Comparison of ENCODE assay signal across 10 cellular contexts in the genomic region with DNA sequence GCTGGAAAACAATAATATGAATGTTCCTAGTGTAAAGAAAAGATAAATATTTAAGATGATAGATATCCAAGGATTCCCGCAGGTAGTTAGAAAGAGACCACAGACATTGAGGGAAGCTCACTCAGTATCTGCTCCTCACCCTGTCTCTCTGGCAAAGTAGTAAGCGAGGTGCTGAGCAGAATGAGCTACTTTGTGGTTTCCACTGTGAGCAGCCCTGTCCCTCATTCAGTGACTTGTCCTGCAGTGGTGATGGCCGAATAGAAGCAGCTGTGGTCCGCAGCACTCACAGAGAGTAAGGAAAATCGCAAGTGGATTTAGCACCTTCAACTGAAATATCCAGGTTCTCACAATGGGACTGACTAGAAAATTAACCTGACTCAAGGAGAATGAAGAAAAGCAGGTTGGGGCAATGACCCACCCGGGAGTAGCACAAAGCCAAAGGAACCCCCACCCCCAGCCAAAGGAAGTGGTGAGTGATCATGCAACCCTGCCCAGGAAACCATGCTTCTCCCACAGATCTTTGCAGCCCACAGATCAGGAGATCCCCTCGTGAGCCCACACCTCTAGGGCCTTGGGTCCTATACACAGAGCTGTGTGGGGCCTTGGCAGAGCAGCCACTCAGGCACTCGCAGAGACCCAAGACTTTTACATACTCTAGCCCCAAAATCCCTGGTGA. TPM values are rescaled to one million over a fixed set of nuclear protein-coding genes. Genes with fewer than 3 reads are reported as not detected.
DNase-seq lines count a peak whose midpoint lies in the region; ATAC-seq, FAIRE-seq and TF ChIP-seq lines count a peak whose summit lies in the region.
"Had no signal": no experiment of that assay in that cellular context is flagged by ENCODE, and none has a peak within 500 bp of the region (broad histone marks: within the 10 kb centered on the region; RNA-seq: fewer than 3 reads in every experiment).

No MANE protein-coding gene starts in this region.

- H3K27ac Mint-ChIP-seq in T-helper 17 cell, result peak overlapping the region; percentile 87
- H3K27ac Mint-ChIP-seq: nephron progenitor cell had no signal

- POLR2A ChIA-PET in HEK293T (lab: Yijun Ruan, JAX), result no interaction called here

- H3K4me3 ChIP-seq in left ventricle myocardium inferior (no peak overlapping the region), bronchial epithelial cell (ENCODE audit: low read depth, low read length) (no peak overlapping the region), upper lobe of right lung (no peak overlapping the region)

- H3K4me1 Mint-ChIP-seq in T-helper 17 cell, result peaks cover 41% of the 10 kb centered on the region

- H3K36me3 Mint-ChIP-seq in T-helper 17 cell (ENCODE audit: low read depth), result peaks cover 3% of the 10 kb centered on the region

- H3K27me3 Mint-ChIP-seq in T-helper 17 cell, result no peaks in the 10 kb centered on the region

- CTCF ChIA-PET in HEK293T (lab: Yijun Ruan, JAX), result interaction anchor here (0.7 kb wide), 1 partner anchor 40 kb away, joined by 3 read pairs; no protein-coding TSS in a partner anchor

- H3K27me3 ChIP-seq in left ventricle myocardium inferior (ENCODE audit: low read depth) (peaks cover 14% of the 10 kb centered on the region), bronchial epithelial cell (ENCODE audit: control insufficient read depth, insufficient read depth, low read length) (no peaks in the 10 kb centered on the region), upper lobe of right lung (no peaks in the 10 kb centered on the region)

- H3K4me3 Mint-ChIP-seq in T-helper 17 cell, result peak overlapping the region; percentile 70
- H3K4me3 Mint-ChIP-seq: nephron progenitor cell had no signal

- H3K36me3 ChIP-seq in left ventricle myocardium inferior, result no peaks in the 10 kb centered on the region
- H3K36me3 ChIP-seq in bronchial epithelial cell (ENCODE audit: control insufficient read depth, insufficient read depth, low read length), result no peaks in the 10 kb centered on the region
- no peaks in the 10 kb centered on the region for H3K36me3 ChIP-seq in upper lobe of right lung

- TF ChIP-seq CTCF in left ventricle myocardium inferior (IDR thresholded peaks at IDR 0.05; ENCODE audit: borderline replicate concordance), result no peak
- TF ChIP-seq CTCF in bronchial epithelial cell (IDR thresholded peaks at IDR 0.05; ENCODE audit: insufficient read depth, low read length, severe bottlenecking), result no peak
- TF ChIP-seq CTCF in upper lobe of right lung (IDR thresholded peaks at IDR 0.05), result no peak

- FAIRE-seq in bronchial epithelial cell (lab: Jason Lieb, UNC) (no peak), urothelium cell line (lab: Jason Lieb, UNC) (no peak)

- H3K9me3 ChIP-seq in left ventricle myocardium inferior (replicated peaks) (peaks cover 8% of the 10 kb centered on the region), T-helper 17 cell (ENCODE audit: control insufficient read depth, low read length, poor library complexity, severe bottlenecking) (no peaks in the 10 kb centered on the region), upper lobe of right lung (no peaks in the 10 kb centered on the region)

- peak; percentile 40 for ATAC-seq in left ventricle myocardium superior
- ATAC-seq in T-helper 17 cell, result peak; percentile 97
- ATAC-seq in upper lobe of right lung, result peak; percentile 29
- ATAC-seq in GM18505 (IDR thresholded peaks at IDR 0.05; ENCODE audit: unreplicated experiment), result no peak

- no peak for DNase-seq in left ventricle myocardium superior
- DNase-seq in left ventricle myocardium inferior, result no peak
- peak; percentile 14 to 35 (median 15) for DNase-seq in T-helper 17 cell
- DNase-seq in bronchial epithelial cell (ENCODE audit: low read depth), result peak; percentile 43
- no peak for DNase-seq in upper lobe of right lung
- DNase-seq in urothelium cell line (ENCODE audit: low spot score), result no peak
- DNase-seq in HEK293T (ENCODE audit: extremely low spot score), result no peak
- DNase-seq: C1 segment of cervical spinal cord, nephron progenitor cell had no signal

- H3K4me1 ChIP-seq in left ventricle myocardium inferior (peaks cover 11% of the 10 kb centered on the region), upper lobe of right lung (peaks cover 8% of the 10 kb centered on the region)

- intact Hi-C loops in left ventricle myocardium superior (cut with micrococcal nuclease), result no loop called here
- intact Hi-C loops in left ventricle myocardium inferior (cut with micrococcal nuclease), result no loop called here
- intact Hi-C loops in upper lobe of right lung (cut with DNase I), result no loop called here

- no peak for TF ChIP-seq POLR2A in GM18505 (IDR thresholded peaks at IDR 0.05; ENCODE audit: borderline replicate concordance, extremely low read depth, insufficient read depth, insufficient read length)

- H3K27ac ChIP-seq in left ventricle myocardium inferior (replicated peaks) (no peak overlapping the region), upper lobe of right lung (no peak overlapping the region)

TF ChIP-seq in HEK293T, 16 proteins besides CTCF, POLR2A, EP300 and RAD21:
- TF ChIP-seq FOXK2 (IDR thresholded peaks at IDR 0.05) (no peak), NFRKB (IDR thresholded peaks at IDR 0.05) (no peak), SUZ12 (IDR thresholded peaks at IDR 0.05) (no peak), FOXM1 (IDR thresholded peaks at IDR 0.05; ENCODE audit: borderline replicate concordance) (no peak), ELF4 (IDR thresholded peaks at IDR 0.05) (no peak), LEF1 (IDR thresholded peaks at IDR 0.05; ENCODE audit: borderline replicate concordance) (no peak), PKNOX1 (IDR thresholded peaks at IDR 0.05) (no peak), TARDBP (IDR thresholded peaks at IDR 0.05) (no peak), BHLHE40 (IDR thresholded peaks at IDR 0.05; ENCODE audit: borderline replicate concordance) (no peak), ARNT (IDR thresholded peaks at IDR 0.05) (no peak)

RNA-seq across cellular contexts. Expression of gene SLC25A38, which starts 21.8 kb away (rescaled TPM):
- total RNA-seq in left ventricle myocardium superior (15.4 TPM), left ventricle myocardium inferior (21.0 TPM), T-helper 17 cell (10 to 100 TPM; 39.9 to 55.4 TPM), bronchial epithelial cell (12.2 and 21.9 TPM in 2 replicates), upper lobe of right lung (27.9 TPM)

RNA-seq across cellular contexts. Expression of gene CCR8, which starts 31.9 kb away (rescaled TPM):
- total RNA-seq in left ventricle myocardium superior, result not detected
- not detected for total RNA-seq in left ventricle myocardium inferior
- 1 to 10 TPM; 2.5 to 9.0 TPM for total RNA-seq in T-helper 17 cell
- total RNA-seq in bronchial epithelial cell, result not detected in 2 replicates
- not detected for total RNA-seq in upper lobe of right lung

RNA-seq across cellular contexts. Expression of gene RPSA, which starts 45.1 kb away (rescaled TPM):
- total RNA-seq in left ventricle myocardium superior (372 TPM), left ventricle myocardium inferior (404 TPM), T-helper 17 cell (1,000 to 10,000 TPM; 1,939 to 2,030 TPM), bronchial epithelial cell (2,916 and 3,451 TPM in 2 replicates), upper lobe of right lung (732 TPM)

Comparison
In these comparisons a context has a peak if more than half of its experiments do, and no peak if none do; other contexts are left out.
1. DNase-seq: peak in T-helper 17 cell (3 of 3) and bronchial epithelial cell (single experiment); none in left ventricle myocardium superior (single experiment), left ventricle myocardium inferior (single experiment), upper lobe of right lung (single experiment), urothelium cell line (single experiment) and HEK293T (single experiment).